15 cellular contexts compared by ENCODE assay signal in the genomic region with DNA sequence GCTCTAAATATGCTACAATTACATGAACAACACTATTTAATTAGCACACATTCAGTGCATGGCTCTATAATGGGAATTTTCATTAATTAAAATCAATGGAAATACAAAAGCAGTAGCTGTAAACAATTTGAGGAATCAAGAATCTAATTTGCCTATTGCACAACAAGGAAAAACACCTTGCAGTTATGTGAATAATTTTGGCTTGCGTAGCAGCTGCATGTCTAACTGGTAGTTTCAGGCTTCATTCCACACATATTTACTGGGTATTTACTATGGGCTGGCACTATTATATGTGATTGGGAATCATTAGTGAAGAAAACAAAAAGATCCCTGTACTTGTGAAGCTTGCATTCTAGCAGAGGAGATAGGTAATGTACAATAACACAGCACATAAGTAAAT. TPM values are rescaled to one million over a fixed set of nuclear protein-coding genes. Genes with fewer than 3 reads are reported as not detected.
DNase-seq lines count a peak whose midpoint lies in the region; ATAC-seq, FAIRE-seq and TF ChIP-seq lines count a peak whose summit lies in the region.
"Had no signal": no experiment of that assay in that cellular context is flagged by ENCODE, and none has a peak within 500 bp of the region (broad histone marks: within the 10 kb centered on the region; RNA-seq: fewer than 3 reads in every experiment).

No MANE protein-coding gene starts in this region.

- intact Hi-C loops in breast epithelium (cut with DNase I; ENCODE audit: low total_unique reads): no loop called here
- intact Hi-C loops in K562 (cut with micrococcal nuclease): no loop called here
- intact Hi-C loops in posterior vena cava (cut with DNase I): no loop called here
- intact Hi-C loops in esophagus muscularis mucosa (cut with DNase I): no loop called here

- H3K9me3 ChIP-seq in breast epithelium: no peaks in the 10 kb centered on the region
- no peaks in the 10 kb centered on the region for H3K9me3 ChIP-seq in K562 (replicated peaks; ENCODE audit: control insufficient read depth, insufficient read depth, low read depth, low read length)
- no peaks in the 10 kb centered on the region for H3K9me3 ChIP-seq in parathyroid adenoma (ENCODE audit: control insufficient read depth, low read length)
- H3K9me3 ChIP-seq in esophagus muscularis mucosa: no peaks in the 10 kb centered on the region

- in situ Hi-C loops in T47D (cut with HindIII; ENCODE audit: low pct_unique_long_range_greater_than_20kb, low sequenced_read_pairs) (no loop called here), K562 (cut with MboI) (no loop called here)

- TF ChIP-seq POLR2A in breast epithelium (IDR thresholded peaks at IDR 0.05) (no peak), K562 (conservative IDR thresholded peaks at IDR 0.05) (no peak), esophagus muscularis mucosa (IDR thresholded peaks at IDR 0.05; ENCODE audit: low read depth) (no peak)

- H3K27me3 ChIP-seq in breast epithelium: no peaks in the 10 kb centered on the region
- H3K27me3 ChIP-seq in K562 (ENCODE audit: control insufficient read depth in 2 of 2, insufficient read depth in 2 of 2, low read length in 2 of 2): peaks cover 0 to 8% of the 10 kb centered on the region in 2 experiments; a peak in 1 of 5 replicates
- no peaks in the 10 kb centered on the region for H3K27me3 ChIP-seq in parathyroid adenoma (ENCODE audit: control insufficient read depth, insufficient read depth, low read length)
- H3K27me3 ChIP-seq in esophagus muscularis mucosa: no peaks in the 10 kb centered on the region

- peak; percentile 16 to 68 for DNase-seq in T47D (ENCODE audit: low read depth in 1 of 2, low spot score in 1 of 2)
- no peak for DNase-seq in breast epithelium (ENCODE audit: low spot score in 2 of 2)
- DNase-seq in K562 (ENCODE audit: extremely low read depth in 1 of 4, low spot score in 3 of 4): no peak
- DNase-seq in posterior vena cava (ENCODE audit: low spot score): no peak
- no peak for DNase-seq in activated CD4-positive, alpha-beta T cell treated with anti-CD3 and anti-CD28 coated beads for 4 hours
- DNase-seq in esophagus muscularis mucosa (ENCODE audit: extremely low spot score): no peak
- no peak for DNase-seq in SIG-M5 treated with dmso at 0.1 percent for 504 hours (lab: John Stamatoyannopoulos, UW; ENCODE audit: unreplicated experiment)
- DNase-seq: 8988T; C1 segment of cervical spinal cord; Calu3; CD4-positive, alpha-beta T cell; DMS 273 treated with DMSO at 0.1 percent for 48 hours; GOT3; H9 had no signal

- no peaks in the 10 kb centered on the region for H3K9me1 ChIP-seq in K562 (ENCODE audit: control insufficient read depth, insufficient read depth, low read length)

- H3K9ac ChIP-seq in K562 (ENCODE audit: insufficient read depth in 1 of 2, low read depth in 2 of 2, low read length in 2 of 2): no peak overlapping the region
- no peak overlapping the region for H3K9ac ChIP-seq in parathyroid adenoma

- POLR2A ChIA-PET in K562 (lab: Yijun Ruan, JAX): interaction anchor here (1.4 kb wide), 1 partner anchor 9 kb away, joined by 3 read pairs; no protein-coding TSS in a partner anchor

- ATAC-seq in K562: no peak

- no TSS peak for BruUV-seq in K562 (replicated peaks; lab: Mats Ljungman, UMichigan)

- no peak for TF ChIP-seq EP300 in K562 (IDR thresholded peaks at IDR 0.05; ENCODE audit: low read length)
- TF ChIP-seq EP300 in esophagus muscularis mucosa (IDR thresholded peaks at IDR 0.05): no peak

- no peak for FAIRE-seq in K562 (lab: Jason Lieb, UNC)

- no peak for TF ChIP-seq CTCF in breast epithelium (IDR thresholded peaks at IDR 0.05)
- no peak for TF ChIP-seq CTCF in K562 (IDR thresholded peaks at IDR 0.05 in 2 of 3, conservative IDR thresholded peaks at IDR 0.05 in 1 of 3; ENCODE audit: insufficient read depth in 2 of 3, low read depth in 1 of 3, low read length in 3 of 3)
- no peak for TF ChIP-seq CTCF in parathyroid adenoma (IDR thresholded peaks at IDR 0.05)
- TF ChIP-seq CTCF in esophagus muscularis mucosa (IDR thresholded peaks at IDR 0.05): no peak

- H3K4me1 ChIP-seq in breast epithelium (no peaks in the 10 kb centered on the region), K562 (replicated peaks in 1 of 2; ENCODE audit: control insufficient read depth in 2 of 2, insufficient read depth in 2 of 2, low read length in 2 of 2) (no peaks in the 10 kb centered on the region), parathyroid adenoma (no peaks in the 10 kb centered on the region), esophagus muscularis mucosa (peaks cover 0 to 19% (median 4%) of the 10 kb centered on the region in 4 donors)

- no peak for TF ChIP-seq RAD21 in K562 (CRISPR knock-in tag; conservative IDR thresholded peaks at IDR 0.05 in 1 of 2, IDR thresholded peaks at IDR 0.05 in 1 of 2)

- no peak overlapping the region for H3K27ac ChIP-seq in breast epithelium
- H3K27ac ChIP-seq in K562 (ENCODE audit: extremely low read depth, low read depth, low read length): no peak overlapping the region
- H3K27ac ChIP-seq in parathyroid adenoma: no peak overlapping the region
- H3K27ac ChIP-seq in esophagus muscularis mucosa (replicated peaks in 1 of 4): no peak overlapping the region

- H3K79me2 ChIP-seq in K562 (ENCODE audit: control insufficient read depth, insufficient read depth, low read length) (no peaks in the 10 kb centered on the region), parathyroid adenoma (no peaks in the 10 kb centered on the region)

- H4K20me1 ChIP-seq in K562 (replicated peaks; ENCODE audit: control insufficient read depth, insufficient read depth, low read length): no peaks in the 10 kb centered on the region

- 4% methylated on average over 1 of the region's 1 CpG for WGBS in K562 (ENCODE audit: insufficient coverage, low coverage, missing lambda C conversion rate)
- 93% methylated on average over 1 of the region's 1 CpG for WGBS in esophagus muscularis mucosa

- CTCF ChIA-PET in K562 (lab: Yijun Ruan, JAX; ENCODE audit: low intra/inter-chr PET ratio): no interaction called here

- H3K36me3 ChIP-seq in breast epithelium (no peaks in the 10 kb centered on the region), K562 (ENCODE audit: control insufficient read depth, insufficient read depth, low read length) (no peaks in the 10 kb centered on the region), parathyroid adenoma (ENCODE audit: control insufficient read depth, insufficient read depth, low read length) (no peaks in the 10 kb centered on the region), esophagus muscularis mucosa (no peaks in the 10 kb centered on the region)

- no peak overlapping the region for H2AFZ ChIP-seq in K562 (ENCODE audit: low read depth, low read length)
- H2AFZ ChIP-seq in parathyroid adenoma: peak overlapping the region; percentile 29

- H3K4me3 ChIP-seq in breast epithelium (no peak overlapping the region), K562 (no peak overlapping the region), parathyroid adenoma (ENCODE audit: low read depth, low read length) (no peak overlapping the region), esophagus muscularis mucosa (no peak overlapping the region)

- H3K4me2 ChIP-seq in K562 (ENCODE audit: insufficient read depth, low read length): no peak overlapping the region
- H3K4me2 ChIP-seq in parathyroid adenoma (ENCODE audit: low read length): no peak overlapping the region

TF ChIP-seq in K562, 482 proteins besides CTCF, POLR2A, EP300 and RAD21:
- TF ChIP-seq CEBPG (CRISPR knock-in tag; IDR thresholded peaks at IDR 0.05): no peak
- TF ChIP-seq CEBPG (tag; conservative IDR thresholded peaks at IDR 0.05 in 1 of 2, IDR thresholded peaks at IDR 0.05 in 1 of 2): 0 out of 4 replicates have a peak, but pooled peaks of 1 of the 2 experiments have one; percentile 7
- 0 out of 2 replicates have a peak, but pooled peaks have one; percentile 11 for TF ChIP-seq CEBPB (tag; IDR thresholded peaks at IDR 0.05)
- no peak for TF ChIP-seq KAT2B (IDR thresholded peaks at IDR 0.05; ENCODE audit: low read depth, low read length)

RNA-seq across cellular contexts. Expression of gene KIF6, which starts 26.4 kb away (rescaled TPM):
- under 1 TPM; under 0.01 to 0.80 (median 0.15) TPM for total RNA-seq in breast epithelium
- total RNA-seq in K562 (2011; cell fraction: chromatin; rRNA removed; ENCODE audit: low replicate concordance): not detected in 2 replicates
- not detected in 2 replicates for total RNA-seq in K562 (2011; cell fraction: nucleolus; rRNA removed)
- total RNA-seq in K562 (2011; cell fraction: nucleoplasm; rRNA removed): not detected in 2 replicates
- total RNA-seq in K562 (2014; rRNA removed): not detected in 2 replicates
- not detected in 2 replicates for total RNA-seq in K562 (2014; rRNA removed; fragmentation: Illumina TruSeq; extraction: Trizol)
- not detected in 2 replicates for total RNA-seq in K562 (2015; rRNA removed; fragmentation: Illumina TruSeq; extraction: Trizol)
- not detected in 2 replicates for total RNA-seq in K562 (2021)
- not detected in 2 replicates for polyA plus RNA-seq in K562 (2011; rRNA removed)
- 0.04 TPM in 1 of 2 replicates, not detected in the other for polyA plus RNA-seq in K562 (2011; cell fraction: cytosol; rRNA removed)
- polyA plus RNA-seq in K562 (2011; cell fraction: nucleus; rRNA removed): not detected in 2 replicates
- polyA plus RNA-seq in K562 (2012): not detected in 2 replicates
- polyA plus RNA-seq in K562 (2014; fragmentation: Illumina TruSeq; extraction: Trizol): not detected in 2 replicates
- not detected for polyA plus RNA-seq in K562 (2014; fragmentation: Nextera tagmentation; extraction: Ambion mirVana)
- not detected in 2 replicates for polyA plus RNA-seq in K562 (2014; rRNA removed)
- polyA minus RNA-seq in K562 (2011; rRNA and poly(A)+ RNA removed): not detected in 2 replicates
- polyA minus RNA-seq in K562 (2011; cell fraction: cytosol; rRNA and poly(A)+ RNA removed): not detected in 2 replicates
- not detected in 2 replicates for polyA minus RNA-seq in K562 (2011; cell fraction: nucleus; rRNA and poly(A)+ RNA removed)
- under 1 TPM; 0.14 to 0.46 TPM for total RNA-seq in posterior vena cava
- total RNA-seq in esophagus muscularis mucosa: 1 to 10 TPM in 3 of 4 donors, under 1 TPM in 1; 0.83 to 2.6 (median 1.1) TPM
- total RNA-seq: CD4-positive, alpha-beta T cell had no signal

Comparison
In these comparisons a context has a peak if more than half of its experiments do, and no peak if none do; other contexts are left out.
1. DNase-seq: peak in T47D (2 of 2); none in breast epithelium (0 of 2), K562 (0 of 4), posterior vena cava (single experiment), activated CD4-positive, alpha-beta T cell treated with anti-CD3 and anti-CD28 coated beads for 4 hours (0 of 2), esophagus muscularis mucosa (single experiment) and SIG-M5 treated with dmso at 0.1 percent for 504 hours (single experiment).